Comparison of ENCODE assay signal across 13 cellular contexts in the genomic region with DNA sequence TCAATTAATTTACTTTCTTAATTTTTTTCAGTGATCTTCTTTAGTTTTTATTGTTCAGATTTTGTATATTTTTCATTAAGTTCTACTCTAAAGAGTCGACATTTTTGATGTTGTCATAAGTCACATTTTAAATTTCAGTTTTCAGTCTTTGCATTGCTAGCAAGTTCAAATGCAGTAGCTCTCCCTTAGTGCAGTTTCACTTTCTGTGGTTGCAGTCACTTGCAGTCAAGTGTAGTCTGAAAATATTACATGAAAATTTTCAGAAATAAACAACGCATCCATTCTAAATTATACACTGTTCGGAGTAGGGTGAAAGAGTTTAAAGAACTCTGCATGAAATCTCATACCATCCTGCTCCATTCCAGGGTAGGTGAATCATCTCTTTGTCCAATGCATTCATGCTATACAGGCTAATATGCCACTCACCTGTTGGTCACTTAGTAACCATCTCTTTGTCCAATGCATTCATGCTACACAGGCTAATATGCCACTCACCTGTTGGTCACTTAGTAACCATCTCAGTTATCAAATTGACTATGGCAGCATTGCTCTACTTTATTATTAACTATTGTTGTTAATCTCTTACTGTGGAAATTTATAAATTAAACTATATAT.
DNase-seq lines count a peak whose midpoint lies in the region; ATAC-seq, FAIRE-seq and TF ChIP-seq lines count a peak whose summit lies in the region.
"Had no signal": no experiment of that assay in that cellular context is flagged by ENCODE, and none has a peak within 500 bp of the region (broad histone marks: within the 10 kb centered on the region; RNA-seq: fewer than 3 reads in every experiment).

No MANE protein-coding gene starts in this region.

- H3K4me1 ChIP-seq in HEK293 (ENCODE audit: control insufficient read depth, insufficient read depth, low read length) (no peaks in the 10 kb centered on the region), Karpas-422 (ENCODE audit: low read length) (no peaks in the 10 kb centered on the region), right cardiac atrium (ENCODE audit: control insufficient read depth, insufficient read depth, low read length) (no peaks in the 10 kb centered on the region)
- H3K4me1 ChIP-seq: Caco-2 had no signal

- H3K4me3 ChIP-seq in GM12865 (ENCODE audit: low read depth, low read length) (no peak overlapping the region), HEK293 (ENCODE audit: low read depth, low read length) (no peak overlapping the region), bronchial epithelial cell (ENCODE audit: low read depth, low read length) (no peak overlapping the region), Karpas-422 (ENCODE audit: low read length) (no peak overlapping the region), right cardiac atrium (ENCODE audit: low read length) (no peak overlapping the region)
- H3K4me3 ChIP-seq: GM12878, GM23338 had no signal

- H2AFZ ChIP-seq in Karpas-422 (ENCODE audit: low read length): no peak overlapping the region
- H2AFZ ChIP-seq: GM23338 had no signal

- 92% methylated on average over 3 of the region's 3 CpGs for WGBS in right cardiac atrium

- no peaks in the 10 kb centered on the region for H3K9me3 ChIP-seq in HEK293 (ENCODE audit: control insufficient read depth, insufficient read depth, low read depth, low read length)
- peaks cover 16% of the 10 kb centered on the region for H3K9me3 ChIP-seq in Karpas-422 (ENCODE audit: low read length)
- no peaks in the 10 kb centered on the region for H3K9me3 ChIP-seq in right cardiac atrium (ENCODE audit: control insufficient read depth, low read length)

- H3K27me3 ChIP-seq in bronchial epithelial cell (ENCODE audit: control insufficient read depth, insufficient read depth, low read length): no peaks in the 10 kb centered on the region
- no peaks in the 10 kb centered on the region for H3K27me3 ChIP-seq in Karpas-422 (ENCODE audit: low read length)
- H3K27me3 ChIP-seq in right cardiac atrium (ENCODE audit: control insufficient read depth, insufficient read depth): no peaks in the 10 kb centered on the region

- no peaks in the 10 kb centered on the region for H3K79me2 ChIP-seq in Karpas-422 (ENCODE audit: low read length)

- no peak for ATAC-seq in GM18498 (IDR thresholded peaks at IDR 0.05; ENCODE audit: unreplicated experiment)
- ATAC-seq in right cardiac atrium: no peak
- ATAC-seq: CD8-positive, alpha-beta T cell; GM12878; GM23338 had no signal

- peak; percentile 6 for DNase-seq in GM12865 (ENCODE audit: low read depth)
- DNase-seq in NCI-H748 treated with DMSO at 0.1 percent for 48 hours (lab: John Stamatoyannopoulos, UW): peak; percentile 21
- peak; percentile 1 for DNase-seq in bronchial epithelial cell (ENCODE audit: low read depth)
- no peak for DNase-seq in Karpas-422
- no peak for DNase-seq in pons (ENCODE audit: low spot score)
- DNase-seq in right cardiac atrium: no peak
- DNase-seq: Caco-2; CD8-positive, alpha-beta T cell; H7 had no signal

- no peak overlapping the region for H3K4me2 ChIP-seq in Karpas-422 (ENCODE audit: low read depth, low read length, poor library complexity, severe bottlenecking)
- H3K4me2 ChIP-seq: GM23338 had no signal

- H3K9ac ChIP-seq in Karpas-422 (ENCODE audit: low read length): no peak overlapping the region

- no peak for FAIRE-seq in bronchial epithelial cell (lab: Jason Lieb, UNC)
- FAIRE-seq: GM12878 had no signal

- H3K9me2 ChIP-seq in Karpas-422 (replicated peaks; ENCODE audit: insufficient read depth, low read length): no peaks in the 10 kb centered on the region

- H3K27ac ChIP-seq in HEK293 (ENCODE audit: extremely low read depth, low read depth, low read length) (no peak overlapping the region), Karpas-422 (ENCODE audit: low read length) (no peak overlapping the region), right cardiac atrium (ENCODE audit: low read length) (no peak overlapping the region)

- H4K20me1 ChIP-seq in Karpas-422 (ENCODE audit: insufficient read depth, low read depth, low read length): no peaks in the 10 kb centered on the region

- H3K36me3 ChIP-seq in HEK293 (ENCODE audit: control insufficient read depth in 2 of 2, insufficient read depth in 1 of 2, low read length in 2 of 2) (no peaks in the 10 kb centered on the region), bronchial epithelial cell (ENCODE audit: control insufficient read depth, insufficient read depth, low read length) (no peaks in the 10 kb centered on the region), Karpas-422 (ENCODE audit: insufficient read depth, low read length) (no peaks in the 10 kb centered on the region)

- TF ChIP-seq CTCF in GM12865 (IDR thresholded peaks at IDR 0.05; ENCODE audit: insufficient read depth, low read depth, low read length, missing control alignments) (no peak), HEK293 (tag by site-specific recombination; IDR thresholded peaks at IDR 0.05) (no peak), bronchial epithelial cell (IDR thresholded peaks at IDR 0.05; ENCODE audit: insufficient read depth, low read length, severe bottlenecking) (no peak)

- intact Hi-C loops in right cardiac atrium (cut with DNase I): no loop called here

- CTCF ChIA-PET in HEK293 (lab: Yijun Ruan, JAX): no interaction called here

- POLR2A ChIA-PET in HEK293 (lab: Yijun Ruan, JAX): no interaction called here

TF ChIP-seq in HEK293, 187 proteins besides CTCF, POLR2A, EP300 and RAD21:
- TF ChIP-seq, protein P1, sequence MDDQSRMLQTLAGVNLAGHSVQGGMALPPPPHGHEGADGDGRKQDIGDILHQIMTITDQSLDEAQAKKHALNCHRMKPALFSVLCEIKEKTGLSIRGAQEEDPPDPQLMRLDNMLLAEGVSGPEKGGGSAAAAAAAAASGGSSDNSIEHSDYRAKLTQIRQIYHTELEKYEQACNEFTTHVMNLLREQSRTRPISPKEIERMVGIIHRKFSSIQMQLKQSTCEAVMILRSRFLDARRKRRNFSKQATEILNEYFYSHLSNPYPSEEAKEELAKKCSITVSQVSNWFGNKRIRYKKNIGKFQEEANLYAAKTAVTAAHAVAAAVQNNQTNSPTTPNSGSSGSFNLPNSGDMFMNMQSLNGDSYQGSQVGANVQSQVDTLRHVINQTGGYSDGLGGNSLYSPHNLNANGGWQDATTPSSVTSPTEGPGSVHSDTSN (CRISPR knock-in tag; IDR thresholded peaks at IDR 0.05): no peak
- no peak for TF ChIP-seq HOXA7 (CRISPR knock-in tag; IDR thresholded peaks at IDR 0.05; ENCODE audit: borderline replicate concordance)
- no peak for TF ChIP-seq GFI1B (tag by site-specific recombination; IDR thresholded peaks at IDR 0.05)
- 0 out of 2 replicates have a peak, but pooled peaks have one; percentile 27 for TF ChIP-seq SCRT2 (tag by site-specific recombination; IDR thresholded peaks at IDR 0.05)
- TF ChIP-seq KLF16 (tag by site-specific recombination; IDR thresholded peaks at IDR 0.05): no peak

Comparison
In these comparisons a context has a peak if more than half of its experiments do, and no peak if none do; other contexts are left out.
1. DNase-seq: peak in GM12865 (single experiment), NCI-H748 treated with DMSO at 0.1 percent for 48 hours (single experiment) and bronchial epithelial cell (single experiment); none in Karpas-422 (single experiment), pons (single experiment) and right cardiac atrium (0 of 3).